Comparison of ENCODE assay signal across 8 cellular contexts in the genomic region with DNA sequence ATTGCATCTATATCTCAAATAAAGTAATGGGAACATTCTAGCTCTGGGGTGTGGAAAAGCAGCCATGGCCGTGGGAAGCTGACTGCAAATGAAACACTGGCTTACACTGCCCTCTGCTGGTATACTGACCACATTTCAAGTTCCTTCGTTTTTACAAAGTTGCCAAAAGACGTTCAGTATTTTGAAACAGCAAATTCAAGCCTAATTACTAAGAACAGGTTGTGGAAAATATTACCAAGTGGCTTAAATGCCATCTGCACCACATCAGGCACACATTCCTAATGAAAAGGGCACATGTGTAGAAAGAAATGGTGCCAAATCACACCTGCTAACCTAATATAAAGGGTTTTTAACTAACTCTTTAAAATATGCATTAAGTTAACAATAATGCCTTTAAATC.
DNase-seq lines count a peak whose midpoint lies in the region; ATAC-seq, FAIRE-seq and TF ChIP-seq lines count a peak whose summit lies in the region.

No MANE protein-coding gene starts in this region.

- H3K9me3 ChIP-seq in esophagus muscularis mucosa (no peaks in the 10 kb centered on the region), tibial artery (no peaks in the 10 kb centered on the region)

- CTCF ChIA-PET in activated CD4-positive, alpha-beta T cell treated with anti-CD3 and anti-CD28 coated beads, Interleukin-2, amount 10 ng/mL, durations not matched to agents 7 days and 5 days (lab: Charles Lee), result interaction anchor here (1.0 to 1.9 kb wide), 5 partner anchors 9 to 597 kb away, joined by 3 to 6 read pairs (median 3); no protein-coding TSS in a partner anchor

- 0% methylated on average over 3 of the region's 3 CpGs for WGBS in esophagus muscularis mucosa

- no peak for TF ChIP-seq EP300 in esophagus muscularis mucosa (IDR thresholded peaks at IDR 0.05)

- H3K27me3 ChIP-seq in esophagus muscularis mucosa (no peaks in the 10 kb centered on the region), tibial artery (no peaks in the 10 kb centered on the region)

- peak; percentile 43 to 65 for ATAC-seq in naive thymus-derived CD8-positive, alpha-beta T cell
- ATAC-seq in HG02623 (IDR thresholded peaks at IDR 0.05; ENCODE audit: unreplicated experiment), result no peak

- H3K27me3 Mint-ChIP-seq in activated CD4-positive, alpha-beta T cell treated with anti-CD3 and anti-CD28 coated beads, Interleukin-2, amount 10 ng/mL, durations not matched to agents 7 days and 5 days, result no peaks in the 10 kb centered on the region
- no peaks in the 10 kb centered on the region for H3K27me3 Mint-ChIP-seq in naive thymus-derived CD8-positive, alpha-beta T cell

- peak; percentile 90 for FAIRE-seq in GM12892 (lab: Jason Lieb, UNC)

- H3K4me1 Mint-ChIP-seq in activated CD4-positive, alpha-beta T cell treated with anti-CD3 and anti-CD28 coated beads, Interleukin-2, amount 10 ng/mL, durations not matched to agents 7 days and 5 days, result no peaks in the 10 kb centered on the region
- peaks cover 0 to 30% (median 5%) of the 10 kb centered on the region in 4 donors for H3K4me1 Mint-ChIP-seq in naive thymus-derived CD8-positive, alpha-beta T cell

- H3K27ac ChIP-seq in esophagus muscularis mucosa (replicated peaks in 1 of 4), result peak overlapping the region; percentile 21 to 56 (median 48)
- H3K27ac ChIP-seq in tibial artery, result no peak overlapping the region

- H3K4me3 Mint-ChIP-seq in activated CD4-positive, alpha-beta T cell treated with anti-CD3 and anti-CD28 coated beads, Interleukin-2, amount 10 ng/mL, durations not matched to agents 7 days and 5 days, result no peak overlapping the region
- no peak overlapping the region for H3K4me3 Mint-ChIP-seq in naive thymus-derived CD8-positive, alpha-beta T cell

- H3K36me3 ChIP-seq in esophagus muscularis mucosa (no peaks in the 10 kb centered on the region), tibial artery (no peaks in the 10 kb centered on the region)

- intact Hi-C loops in esophagus muscularis mucosa (cut with DNase I) (loop anchor here (5.0 to 10.0 kb wide), 3 partner anchors 34 to 902 kb away; a partner anchor contains a TSS), tibial artery (cut with DNase I; ENCODE audit: low total_unique reads) (loop anchor here (10.0 kb wide), 1 partner anchor 902 kb away; no protein-coding TSS in a partner anchor)

- TF ChIP-seq CTCF in AG10803 (conservative IDR thresholded peaks at IDR 0.05; ENCODE audit: low read length) (peak; percentile 84), esophagus muscularis mucosa (IDR thresholded peaks at IDR 0.05) (peak; percentile 83 to 90 (median 90)), tibial artery (IDR thresholded peaks at IDR 0.05) (peak; percentile 79 to 86)

- TF ChIP-seq POLR2A in GM12892 (IDR thresholded peaks at IDR 0.05; ENCODE audit: low read depth, low read length) (no peak), esophagus muscularis mucosa (IDR thresholded peaks at IDR 0.05; ENCODE audit: low read depth) (no peak)

- H3K36me3 Mint-ChIP-seq in activated CD4-positive, alpha-beta T cell treated with anti-CD3 and anti-CD28 coated beads, Interleukin-2, amount 10 ng/mL, durations not matched to agents 7 days and 5 days (ENCODE audit: low read depth), result no peaks in the 10 kb centered on the region
- H3K36me3 Mint-ChIP-seq in naive thymus-derived CD8-positive, alpha-beta T cell, result no peaks in the 10 kb centered on the region

- H3K9me3 Mint-ChIP-seq in activated CD4-positive, alpha-beta T cell treated with anti-CD3 and anti-CD28 coated beads, Interleukin-2, amount 10 ng/mL, durations not matched to agents 7 days and 5 days, result no peaks in the 10 kb centered on the region
- H3K9me3 Mint-ChIP-seq in naive thymus-derived CD8-positive, alpha-beta T cell, result no peaks in the 10 kb centered on the region

- POLR2A ChIA-PET in activated CD4-positive, alpha-beta T cell treated with anti-CD3 and anti-CD28 coated beads, Interleukin-2, amount 10 ng/mL, durations not matched to agents 7 days and 5 days (lab: Charles Lee), result interaction anchor here (0.6 to 0.7 kb wide), 2 partner anchors 125 to 897 kb away, joined by 3 to 4 read pairs; a partner anchor contains a TSS
- POLR2A ChIA-PET in naive thymus-derived CD8-positive, alpha-beta T cell (lab: Charles Lee), result interaction anchor here (1.1 kb wide), 1 partner anchor 16 kb away, joined by 3 read pairs; no protein-coding TSS in a partner anchor

- H3K4me1 ChIP-seq in esophagus muscularis mucosa, result peaks cover 23 to 71% (median 44%) of the 10 kb centered on the region in 4 donors
- H3K4me1 ChIP-seq in tibial artery, result peaks cover 0 to 15% (median 7%) of the 10 kb centered on the region in 4 donors

- peak; percentile 77 for DNase-seq in AG10803 (ENCODE audit: low read depth)
- peak; percentile 26 for DNase-seq in GM12892 (ENCODE audit: insufficient read length)
- DNase-seq in NCI-H2196 treated with DMSO at 0.1 percent for 48 hours (lab: John Stamatoyannopoulos, UW; ENCODE audit: unreplicated experiment), result peak; percentile 40
- DNase-seq in activated CD4-positive, alpha-beta T cell treated with anti-CD3 and anti-CD28 coated beads, Interleukin-2, amount 10 ng/mL, durations not matched to agents 7 days and 5 days, result peak; percentile 45
- DNase-seq in esophagus muscularis mucosa (ENCODE audit: extremely low spot score), result peak; percentile 92
- DNase-seq in naive thymus-derived CD8-positive, alpha-beta T cell, result peak in 8 of 10 donors; percentile 24 to 69 (median 44)
- peak in 1 of 2 donors; percentile 50 for DNase-seq in tibial artery

- H3K27ac Mint-ChIP-seq in activated CD4-positive, alpha-beta T cell treated with anti-CD3 and anti-CD28 coated beads, Interleukin-2, amount 10 ng/mL, durations not matched to agents 7 days and 5 days, result no peak overlapping the region
- no peak overlapping the region for H3K27ac Mint-ChIP-seq in naive thymus-derived CD8-positive, alpha-beta T cell

- H3K4me3 ChIP-seq in AG10803 (ENCODE audit: low read length), result no peak overlapping the region
- H3K4me3 ChIP-seq in esophagus muscularis mucosa, result no peak overlapping the region
- H3K4me3 ChIP-seq in tibial artery, result no peak overlapping the region

Comparison
In these comparisons a context has a peak if more than half of its experiments do, and no peak if none do; other contexts are left out.
1. H3K27ac ChIP-seq: peak in esophagus muscularis mucosa (4 of 4); none in tibial artery (0 of 2).
2. Peak in every context shown above with its lines, with median percentiles within 50 percentile points of each other: CTCF ChIP-seq.